ENCODE assay signal across 20 cellular contexts in genomic region chr10:133365461-133366129, GRCh38. TPM values are rescaled to one million over a fixed set of nuclear protein-coding genes. Genes with fewer than 3 reads are reported as not detected.
DNase-seq lines count a peak whose midpoint lies in the region; TF ChIP-seq lines count a peak whose summit lies in the region.
"Had no signal": no experiment of that assay in that cellular context is flagged by ENCODE, and none has a peak within 500 bp of the region (broad histone marks: within the 10 kb centered on the region; RNA-seq: fewer than 3 reads in every experiment).

No MANE protein-coding gene starts in this region.

- H3K36me3 ChIP-seq in HEK293 (ENCODE audit: control insufficient read depth in 2 of 2, insufficient read depth in 1 of 2, low read length in 2 of 2), result peaks cover 0 to 77% of the 10 kb centered on the region in 2 experiments; a peak in 2 of 3 replicates

- H3K27ac ChIP-seq in HEK293 (ENCODE audit: extremely low read depth, low read depth, low read length), result 0 out of 2 replicates have a peak overlapping the region, but pooled peaks have one; percentile 9
- H3K27ac ChIP-seq: BLaER1, RWPE1 had no signal

- H3K4me3 Mint-ChIP-seq in activated naive CD4-positive, alpha-beta T cell treated with anti-CD3 and anti-CD28 coated beads, Interleukin-2, amount 50 U/mL, for 24 hours, result no peak overlapping the region
- H3K4me3 Mint-ChIP-seq in activated naive CD4-positive, alpha-beta T cell treated with anti-CD3 and anti-CD28 coated beads, Interleukin-2, amount 10 ng/mL, durations not matched to agents 7 days and 5 days, result no peak overlapping the region
- no peak overlapping the region for H3K4me3 Mint-ChIP-seq in progenitor cell of endocrine pancreas (ENCODE audit: low read depth)
- H3K4me3 Mint-ChIP-seq: CD8-positive, alpha-beta T cell; HFFc6 had no signal

- no peaks in the 10 kb centered on the region for H3K9me3 ChIP-seq in HEK293 (ENCODE audit: control insufficient read depth, insufficient read depth, low read depth, low read length)
- H3K9me3 ChIP-seq: BLaER1 had no signal

- peaks cover 4% of the 10 kb centered on the region for H3K36me3 Mint-ChIP-seq in activated naive CD4-positive, alpha-beta T cell treated with anti-CD3 and anti-CD28 coated beads, Interleukin-2, amount 50 U/mL, for 24 hours
- peaks cover 19% of the 10 kb centered on the region for H3K36me3 Mint-ChIP-seq in activated naive CD4-positive, alpha-beta T cell treated with anti-CD3 and anti-CD28 coated beads, Interleukin-2, amount 10 ng/mL, durations not matched to agents 7 days and 5 days
- H3K36me3 Mint-ChIP-seq in progenitor cell of endocrine pancreas (ENCODE audit: insufficient read depth), result peaks cover 11% of the 10 kb centered on the region

- POLR2A ChIA-PET in HEK293 (lab: Yijun Ruan, JAX), result no interaction called here

- peak overlapping the region; percentile 18 for H3K27ac Mint-ChIP-seq in activated naive CD4-positive, alpha-beta T cell treated with anti-CD3 and anti-CD28 coated beads, Interleukin-2, amount 50 U/mL, for 24 hours
- H3K27ac Mint-ChIP-seq in activated naive CD4-positive, alpha-beta T cell treated with anti-CD3 and anti-CD28 coated beads, Interleukin-2, amount 10 ng/mL, durations not matched to agents 7 days and 5 days, result no peak overlapping the region
- H3K27ac Mint-ChIP-seq in progenitor cell of endocrine pancreas, result peak overlapping the region; percentile 13
- H3K27ac Mint-ChIP-seq: CD8-positive, alpha-beta T cell; HFFc6 had no signal

- H3K4me3 ChIP-seq in HEK293 (ENCODE audit: low read depth, low read length), result no peak overlapping the region
- H3K4me3 ChIP-seq: BLaER1 had no signal

- no peak for DNase-seq in activated naive CD4-positive, alpha-beta T cell treated with anti-CD3 and anti-CD28 coated beads, Interleukin-2, amount 10 ng/mL, durations not matched to agents 7 days and 5 days
- DNase-seq in cerebellar cortex (ENCODE audit: low spot score) (peak; percentile 55), progenitor cell of endocrine pancreas (ENCODE audit: low spot score, unreplicated experiment) (no peak), AG20443 (ENCODE audit: low spot score) (no peak), DMS79 (lab: John Stamatoyannopoulos, UW) (no peak), EL (no peak)
- DNase-seq: Calu3; CD8-positive, alpha-beta T cell; DMS53; H7; HFFc6; KBM-7; NCI-H146; NK-92 treated with Interleukin-12 subunit alpha and Interleukin-12 subunit beta, amount 100 ng/mL, for 24 hours; SIG-M5 had no signal

- H3K27me3 Mint-ChIP-seq in activated naive CD4-positive, alpha-beta T cell treated with anti-CD3 and anti-CD28 coated beads, Interleukin-2, amount 50 U/mL, for 24 hours, result no peaks in the 10 kb centered on the region
- H3K27me3 Mint-ChIP-seq in activated naive CD4-positive, alpha-beta T cell treated with anti-CD3 and anti-CD28 coated beads, Interleukin-2, amount 10 ng/mL, durations not matched to agents 7 days and 5 days, result no peaks in the 10 kb centered on the region
- no peaks in the 10 kb centered on the region for H3K27me3 Mint-ChIP-seq in progenitor cell of endocrine pancreas

- TF ChIP-seq CTCF in HEK293 (tag by site-specific recombination; IDR thresholded peaks at IDR 0.05) (no peak), progenitor cell of endocrine pancreas (IDR thresholded peaks at IDR 0.05; ENCODE audit: unreplicated experiment) (no peak)

- CTCF ChIA-PET in activated naive CD4-positive, alpha-beta T cell treated with anti-CD3 and anti-CD28 coated beads, Interleukin-2, amount 10 ng/mL, durations not matched to agents 7 days and 5 days (lab: Charles Lee), result no interaction called here
- CTCF ChIA-PET in HEK293 (lab: Yijun Ruan, JAX), result no interaction called here

- no peaks in the 10 kb centered on the region for H3K4me1 ChIP-seq in HEK293 (ENCODE audit: control insufficient read depth, insufficient read depth, low read length)

- peaks cover 3% of the 10 kb centered on the region for H3K4me1 Mint-ChIP-seq in activated naive CD4-positive, alpha-beta T cell treated with anti-CD3 and anti-CD28 coated beads, Interleukin-2, amount 50 U/mL, for 24 hours
- H3K4me1 Mint-ChIP-seq in activated naive CD4-positive, alpha-beta T cell treated with anti-CD3 and anti-CD28 coated beads, Interleukin-2, amount 10 ng/mL, durations not matched to agents 7 days and 5 days, result no peaks in the 10 kb centered on the region
- H3K4me1 Mint-ChIP-seq in progenitor cell of endocrine pancreas (ENCODE audit: low read depth), result no peaks in the 10 kb centered on the region

- H3K9me3 Mint-ChIP-seq in activated naive CD4-positive, alpha-beta T cell treated with anti-CD3 and anti-CD28 coated beads, Interleukin-2, amount 50 U/mL, for 24 hours, result no peaks in the 10 kb centered on the region
- no peaks in the 10 kb centered on the region for H3K9me3 Mint-ChIP-seq in activated naive CD4-positive, alpha-beta T cell treated with anti-CD3 and anti-CD28 coated beads, Interleukin-2, amount 10 ng/mL, durations not matched to agents 7 days and 5 days
- no peaks in the 10 kb centered on the region for H3K9me3 Mint-ChIP-seq in progenitor cell of endocrine pancreas (ENCODE audit: low read depth)
- H3K9me3 Mint-ChIP-seq: CD8-positive, alpha-beta T cell; HFFc6 had no signal

TF ChIP-seq in HEK293, 187 proteins besides CTCF, POLR2A, EP300 and RAD21:
- TF ChIP-seq ZNF19 (tag by site-specific recombination; IDR thresholded peaks at IDR 0.05; ENCODE audit: low read depth) (no peak), ZNF423 (tag by site-specific recombination; IDR thresholded peaks at IDR 0.05) (no peak), ZNF24 (tag by site-specific recombination; IDR thresholded peaks at IDR 0.05) (no peak), PRDM1 (tag by site-specific recombination; IDR thresholded peaks at IDR 0.05) (no peak), ZNF792 (tag by site-specific recombination; IDR thresholded peaks at IDR 0.05) (no peak), PRDM6 (tag by site-specific recombination; IDR thresholded peaks at IDR 0.05) (no peak), ZNF37A (tag by site-specific recombination; IDR thresholded peaks at IDR 0.05) (no peak), ZSCAN16 (tag by site-specific recombination; IDR thresholded peaks at IDR 0.05) (no peak), ZNF169 (tag by site-specific recombination; IDR thresholded peaks at IDR 0.05) (no peak)
- TF ChIP-seq, protein P1, sequence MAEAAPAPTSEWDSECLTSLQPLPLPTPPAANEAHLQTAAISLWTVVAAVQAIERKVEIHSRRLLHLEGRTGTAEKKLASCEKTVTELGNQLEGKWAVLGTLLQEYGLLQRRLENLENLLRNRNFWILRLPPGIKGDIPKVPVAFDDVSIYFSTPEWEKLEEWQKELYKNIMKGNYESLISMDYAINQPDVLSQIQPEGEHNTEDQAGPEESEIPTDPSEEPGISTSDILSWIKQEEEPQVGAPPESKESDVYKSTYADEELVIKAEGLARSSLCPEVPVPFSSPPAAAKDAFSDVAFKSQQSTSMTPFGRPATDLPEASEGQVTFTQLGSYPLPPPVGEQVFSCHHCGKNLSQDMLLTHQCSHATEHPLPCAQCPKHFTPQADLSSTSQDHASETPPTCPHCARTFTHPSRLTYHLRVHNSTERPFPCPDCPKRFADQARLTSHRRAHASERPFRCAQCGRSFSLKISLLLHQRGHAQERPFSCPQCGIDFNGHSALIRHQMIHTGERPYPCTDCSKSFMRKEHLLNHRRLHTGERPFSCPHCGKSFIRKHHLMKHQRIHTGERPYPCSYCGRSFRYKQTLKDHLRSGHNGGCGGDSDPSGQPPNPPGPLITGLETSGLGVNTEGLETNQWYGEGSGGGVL (tag by site-specific recombination; IDR thresholded peaks at IDR 0.05), result no peak
- TF ChIP-seq, protein P2, sequence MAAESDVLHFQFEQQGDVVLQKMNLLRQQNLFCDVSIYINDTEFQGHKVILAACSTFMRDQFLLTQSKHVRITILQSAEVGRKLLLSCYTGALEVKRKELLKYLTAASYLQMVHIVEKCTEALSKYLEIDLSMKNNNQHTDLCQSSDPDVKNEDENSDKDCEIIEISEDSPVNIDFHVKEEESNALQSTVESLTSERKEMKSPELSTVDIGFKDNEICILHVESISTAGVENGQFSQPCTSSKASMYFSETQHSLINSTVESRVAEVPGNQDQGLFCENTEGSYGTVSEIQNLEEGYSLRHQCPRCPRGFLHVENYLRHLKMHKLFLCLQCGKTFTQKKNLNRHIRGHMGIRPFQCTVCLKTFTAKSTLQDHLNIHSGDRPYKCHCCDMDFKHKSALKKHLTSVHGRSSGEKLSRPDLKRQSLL (tag by site-specific recombination; IDR thresholded peaks at IDR 0.05), result no peak
TF ChIP-seq in HEK293: peak in this region for 0.

RNA-seq across cellular contexts. Expression of gene ECHS1, which starts 7.6 kb away (rescaled TPM):
- 89.7 and 91.4 TPM in 2 replicates for total RNA-seq in progenitor cell of endocrine pancreas

RNA-seq across cellular contexts. Expression of gene FUOM, which starts 7.8 kb away (rescaled TPM):
- total RNA-seq in progenitor cell of endocrine pancreas, result 14.7 and 16.2 TPM in 2 replicates

RNA-seq across cellular contexts. Expression of gene PAOX, which starts 13.5 kb away (rescaled TPM):
- total RNA-seq in progenitor cell of endocrine pancreas, result 11.9 and 14.1 TPM in 2 replicates

RNA-seq across cellular contexts. Expression of gene PRAP1, which starts 18.4 kb away (rescaled TPM):
- 0.62 TPM in 1 of 2 replicates, not detected in the other for total RNA-seq in progenitor cell of endocrine pancreas
- total RNA-seq: Calu3; CD8-positive, alpha-beta T cell; H7; HFFc6; NCI-H460 had no signal

RNA-seq across cellular contexts. Expression of gene MTG1, which starts 28.4 kb away (rescaled TPM):
- total RNA-seq in progenitor cell of endocrine pancreas, result 137 and 139 TPM in 2 replicates
